18 cellular contexts compared by ENCODE assay signal in the genomic region with DNA sequence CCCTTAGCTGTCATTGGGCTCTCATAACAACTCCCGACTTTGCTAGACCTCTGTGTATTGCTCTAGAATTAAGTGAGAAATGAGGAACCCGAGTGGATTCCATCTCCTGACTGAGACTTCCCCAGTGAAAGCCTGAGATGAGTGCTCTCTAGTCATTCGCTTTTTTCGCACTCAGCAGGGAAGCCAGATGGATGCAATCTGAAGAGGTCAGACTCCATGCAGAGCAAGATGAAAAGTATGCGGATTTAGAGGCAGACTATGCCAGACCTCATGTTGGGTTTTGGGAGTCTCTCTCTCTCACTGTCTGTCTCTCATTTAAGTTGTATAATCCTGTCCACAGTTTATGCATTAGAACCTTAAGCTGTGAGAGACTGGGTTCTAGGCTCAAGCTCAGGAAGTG.
"Had no signal": no experiment of that assay in that cellular context is flagged by ENCODE, and none has a peak within 500 bp of the region (broad histone marks: within the 10 kb centered on the region; RNA-seq: fewer than 3 reads in every experiment).

No MANE protein-coding gene starts in this region.

- ATAC-seq: activated T-helper 17 cell treated with anti-CD3 and anti-CD28 coated beads, Interleukin-2, amount 50 U/mL, for 72 hours; effector memory CD8-positive, alpha-beta T cell; left ventricle myocardium superior; natural killer cell treated with Interleukin-12 subunit alpha and Interleukin-12 subunit beta and Interleukin-15 and Interleukin-18, amount 100 ng/mL, for 72 hours; right cardiac atrium had no signal

- DNase-seq: activated CD4-positive, alpha-beta T cell treated with anti-CD3 and anti-CD28 coated beads, Interleukin-2, amount 50 U/mL, for 4 hours; activated CD4-positive, CD25-positive, alpha-beta regulatory T cell treated with anti-CD3 and anti-CD28 coated beads, Interleukin-2, amount 50 U/mL, for 72 hours; activated naive CD4-positive, alpha-beta T cell treated with anti-CD3 and anti-CD28 coated beads, Interleukin-2, amount 10 ng/mL, durations not matched to agents 7 days and 5 days; activated T-cell treated with anti-CD3 and anti-CD28 coated beads for 4 hours; dermis blood vessel endothelial cell; effector memory CD8-positive, alpha-beta T cell; foreskin melanocyte; head of caudate nucleus; kidney; left ventricle myocardium superior; right cardiac atrium; small intestine; stimulated activated CD4-positive, alpha-beta T cell treated with anti-CD3 and anti-CD28 coated beads, Interleukin-4, amount 100 ng/mL, for 24 hours; stimulated activated naive CD4-positive, alpha-beta T cell treated with Interleukin-2 at 50 U/mL for 16 hours; substantia nigra; T1000 had no signal
